Comparison of ENCODE assay signal across 21 cellular contexts in the genomic region with DNA sequence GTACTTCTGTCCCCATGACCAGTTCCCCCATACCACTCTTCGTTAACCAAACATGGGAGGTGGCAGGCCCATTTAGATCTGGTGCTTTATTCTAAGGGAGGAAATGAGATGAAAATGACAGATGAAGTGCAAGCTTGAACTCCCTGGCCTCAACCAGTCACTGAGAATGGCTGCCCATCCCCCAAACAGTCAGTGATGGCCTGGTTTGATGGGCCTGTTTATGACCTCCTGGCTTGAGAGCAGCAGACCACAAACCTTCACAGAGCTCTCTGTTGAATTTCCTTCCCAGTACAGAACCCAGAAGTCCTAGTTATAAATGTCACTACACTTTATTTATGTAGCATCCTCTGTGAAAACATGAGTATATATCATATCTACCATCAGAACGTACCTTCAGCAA. TPM values are rescaled to one million over a fixed set of nuclear protein-coding genes. Genes with fewer than 3 reads are reported as not detected.
DNase-seq lines count a peak whose midpoint lies in the region; ATAC-seq, FAIRE-seq and TF ChIP-seq lines count a peak whose summit lies in the region.
"Had no signal": no experiment of that assay in that cellular context is flagged by ENCODE, and none has a peak within 500 bp of the region (broad histone marks: within the 10 kb centered on the region; RNA-seq: fewer than 3 reads in every experiment).

No MANE protein-coding gene starts in this region.

- peaks cover 51% of the 10 kb centered on the region for H3K36me3 Mint-ChIP-seq in Caco-2 (ENCODE audit: insufficient read depth, unreplicated experiment)

- POLR2A ChIA-PET in RWPE1 (lab: Yijun Ruan, JAX; ENCODE audit: low non-redundant PET): no interaction called here
- POLR2A ChIA-PET in Caco-2 (lab: Charles Lee): no interaction called here

- H3K27ac ChIP-seq in RWPE1 (peak overlapping the region; percentile 55), epithelial cell of prostate (peak overlapping the region; percentile 92), gastrocnemius medialis (peak overlapping the region in 3 of 4 donors; percentile 15 to 44 (median 28)), kidney (ENCODE audit: low read depth in 2 of 2, low read length in 2 of 2) (peak overlapping the region in 1 of 2 donors; percentile 56)

- ATAC-seq in gastrocnemius medialis (no peak), GM19463 (IDR thresholded peaks at IDR 0.05; ENCODE audit: unreplicated experiment) (no peak)
- ATAC-seq: left colon had no signal

- no peaks in the 10 kb centered on the region for H3K27me3 ChIP-seq in gastrocnemius medialis
- no peaks in the 10 kb centered on the region for H3K27me3 ChIP-seq in Caco-2 (replicated peaks; ENCODE audit: control insufficient read depth, insufficient read depth, low read length)
- H3K27me3 ChIP-seq: right atrium auricular region, tibial nerve had no signal

- H3K36me3 ChIP-seq in gastrocnemius medialis: no peaks in the 10 kb centered on the region
- H3K36me3 ChIP-seq in Caco-2 (ENCODE audit: control insufficient read depth, insufficient read depth, low read length): no peaks in the 10 kb centered on the region
- no peaks in the 10 kb centered on the region for H3K36me3 ChIP-seq in kidney (ENCODE audit: control insufficient read depth in 1 of 2, insufficient read depth in 2 of 2, low read length in 2 of 2)
- H3K36me3 ChIP-seq: right atrium auricular region, tibial nerve had no signal

- DNase-seq in KG1 (lab: John Stamatoyannopoulos, UW) (peak; percentile 35), RWPE1 (ENCODE audit: low spot score) (no peak), epithelial cell of prostate (ENCODE audit: low read depth, low spot score) (no peak), gastrocnemius medialis (no peak), Caco-2 (no peak), kidney (no peak)
- no peak for DNase-seq in activated CD8-positive, alpha-beta memory T cell treated with anti-CD3 and anti-CD28 coated beads for 24 hours
- DNase-seq: activated CD4-positive, alpha-beta T cell treated with anti-CD3 and anti-CD28 coated beads for 1 hour; Calu3; central memory CD4-positive, alpha-beta T cell; GM23248; Kasumi-1; left colon; NCI-H1436; NCI-H524 treated with DMSO at 0.1 percent for 48 hours; nucleus accumbens; SHP77 had no signal

- FAIRE-seq in kidney (lab: Jason Lieb, UNC): no peak

- no peak overlapping the region for H3K4me3 ChIP-seq in gastrocnemius medialis
- H3K4me3 ChIP-seq in Caco-2 (ENCODE audit: low read depth, low read length): no peak overlapping the region
- H3K4me3 ChIP-seq in kidney (ENCODE audit: low read length in 2 of 2): no peak overlapping the region
- H3K4me3 ChIP-seq: GM23248, right atrium auricular region, tibial nerve had no signal

- H3K9me3 Mint-ChIP-seq in Caco-2 (ENCODE audit: unreplicated experiment): no peaks in the 10 kb centered on the region

- intact Hi-C loops in gastrocnemius medialis (cut with DNase I; ENCODE audit: low total_unique reads) (no loop called here), Caco-2 (cut with micrococcal nuclease; ENCODE audit: unreplicated experiment) (no loop called here), kidney (cut with DNase I) (no loop called here)

- TF ChIP-seq POLR2A in gastrocnemius medialis (IDR thresholded peaks at IDR 0.05): no peak

- H3K9me3 ChIP-seq in gastrocnemius medialis (no peaks in the 10 kb centered on the region), Caco-2 (no peaks in the 10 kb centered on the region), kidney (ENCODE audit: control insufficient read depth in 1 of 2, low read length in 2 of 2) (no peaks in the 10 kb centered on the region)
- H3K9me3 ChIP-seq: right atrium auricular region, tibial nerve had no signal

- H3K9ac ChIP-seq in kidney (ENCODE audit: low read length in 2 of 2): no peak overlapping the region
- H3K9ac ChIP-seq: GM23248 had no signal

- peaks cover 50 to 78% of the 10 kb centered on the region in 2 donors for H3K4me1 ChIP-seq in gastrocnemius medialis
- peaks cover 59% of the 10 kb centered on the region for H3K4me1 ChIP-seq in Caco-2
- H3K4me1 ChIP-seq in kidney (ENCODE audit: control insufficient read depth in 1 of 2, insufficient read depth in 1 of 2, low read depth in 1 of 2, low read length in 2 of 2): peaks cover 68 to 81% of the 10 kb centered on the region in 2 donors

- in situ Hi-C loops in gastrocnemius medialis (cut with MboI; ENCODE audit: low sequenced_read_pairs in 4 of 4): no loop called here

- no peak overlapping the region for H3K4me3 Mint-ChIP-seq in Caco-2 (ENCODE audit: unreplicated experiment)
- H3K4me3 Mint-ChIP-seq: B cell had no signal

- CTCF ChIA-PET in RWPE1 (lab: Yijun Ruan, JAX) (interaction anchor here (2.2 kb wide), 1 partner anchor 11 kb away, joined by 8 read pairs; no protein-coding TSS in a partner anchor), Caco-2 (lab: Charles Lee) (interaction anchor here (0.9 to 1.6 kb wide), 3 partner anchors 21 to 35 kb away, joined by 3 to 6 read pairs (median 4); partner anchors contain the start of gene EPAS1)

- H3K4me1 Mint-ChIP-seq in Caco-2 (ENCODE audit: low read depth, unreplicated experiment): peaks cover 65% of the 10 kb centered on the region
- H3K4me1 Mint-ChIP-seq: B cell had no signal

- H3K27me3 Mint-ChIP-seq in Caco-2 (ENCODE audit: insufficient read depth, unreplicated experiment): no peaks in the 10 kb centered on the region

- TF ChIP-seq CTCF in RWPE1 (conservative IDR thresholded peaks at IDR 0.05; ENCODE audit: low read depth) (no peak), gastrocnemius medialis (IDR thresholded peaks at IDR 0.05 in 4 of 5, conservative IDR thresholded peaks at IDR 0.05 in 1 of 5) (no peak), Caco-2 (IDR thresholded peaks at IDR 0.05; ENCODE audit: insufficient read depth in 1 of 2, low read depth in 1 of 2, low read length in 1 of 2, severe bottlenecking in 1 of 2, unreplicated experiment in 1 of 2) (no peak), kidney (IDR thresholded peaks at IDR 0.05; ENCODE audit: borderline replicate concordance, extremely low read depth, insufficient read depth) (no peak)

- BruUV-seq in Caco-2 (replicated peaks; lab: Mats Ljungman, UMichigan): no TSS peak

- no peak overlapping the region for H3K27ac Mint-ChIP-seq in Caco-2 (ENCODE audit: unreplicated experiment)
- H3K27ac Mint-ChIP-seq: B cell had no signal

RNA-seq across cellular contexts. Expression of gene EPAS1, which starts 31.1 kb away (rescaled TPM):
- total RNA-seq in gastrocnemius medialis (10 to 100 TPM; 61.5 to 95.1 (median 90.0) TPM), Caco-2 (2022) (68.1 and 77.3 TPM in 2 replicates), kidney (398 TPM)
- 142 TPM for polyA plus RNA-seq in kidney (ENCODE audit: insufficient read depth, low read depth, low replicate concordance)
